In the genomic region with DNA sequence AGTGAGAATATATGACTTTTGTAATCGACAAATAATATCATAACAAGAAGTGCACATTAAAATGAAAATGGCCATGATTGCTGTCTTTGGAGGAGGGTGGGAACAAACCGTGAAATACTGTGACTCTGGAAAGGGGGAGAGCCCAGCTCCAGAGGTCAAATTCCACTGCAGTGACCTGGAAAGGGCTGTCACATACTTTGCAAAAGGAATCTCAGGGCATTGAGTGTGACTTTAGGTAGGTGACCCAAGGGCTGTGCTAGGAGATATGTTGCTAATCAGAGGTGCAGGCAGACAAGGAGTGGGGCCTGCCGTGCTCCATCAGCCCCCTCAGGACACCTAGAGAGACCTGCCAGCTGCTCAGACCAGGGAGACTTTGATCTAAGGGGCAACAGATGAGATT, we compare ENCODE assay signal across 2 cellular contexts.
TF ChIP-seq lines count a peak whose summit lies in the region.

No MANE protein-coding gene starts in this region.

TF ChIP-seq in GM23338, 12 proteins besides CTCF, POLR2A, EP300 and RAD21 (continues in another document):
- TF ChIP-seq, protein P1, sequence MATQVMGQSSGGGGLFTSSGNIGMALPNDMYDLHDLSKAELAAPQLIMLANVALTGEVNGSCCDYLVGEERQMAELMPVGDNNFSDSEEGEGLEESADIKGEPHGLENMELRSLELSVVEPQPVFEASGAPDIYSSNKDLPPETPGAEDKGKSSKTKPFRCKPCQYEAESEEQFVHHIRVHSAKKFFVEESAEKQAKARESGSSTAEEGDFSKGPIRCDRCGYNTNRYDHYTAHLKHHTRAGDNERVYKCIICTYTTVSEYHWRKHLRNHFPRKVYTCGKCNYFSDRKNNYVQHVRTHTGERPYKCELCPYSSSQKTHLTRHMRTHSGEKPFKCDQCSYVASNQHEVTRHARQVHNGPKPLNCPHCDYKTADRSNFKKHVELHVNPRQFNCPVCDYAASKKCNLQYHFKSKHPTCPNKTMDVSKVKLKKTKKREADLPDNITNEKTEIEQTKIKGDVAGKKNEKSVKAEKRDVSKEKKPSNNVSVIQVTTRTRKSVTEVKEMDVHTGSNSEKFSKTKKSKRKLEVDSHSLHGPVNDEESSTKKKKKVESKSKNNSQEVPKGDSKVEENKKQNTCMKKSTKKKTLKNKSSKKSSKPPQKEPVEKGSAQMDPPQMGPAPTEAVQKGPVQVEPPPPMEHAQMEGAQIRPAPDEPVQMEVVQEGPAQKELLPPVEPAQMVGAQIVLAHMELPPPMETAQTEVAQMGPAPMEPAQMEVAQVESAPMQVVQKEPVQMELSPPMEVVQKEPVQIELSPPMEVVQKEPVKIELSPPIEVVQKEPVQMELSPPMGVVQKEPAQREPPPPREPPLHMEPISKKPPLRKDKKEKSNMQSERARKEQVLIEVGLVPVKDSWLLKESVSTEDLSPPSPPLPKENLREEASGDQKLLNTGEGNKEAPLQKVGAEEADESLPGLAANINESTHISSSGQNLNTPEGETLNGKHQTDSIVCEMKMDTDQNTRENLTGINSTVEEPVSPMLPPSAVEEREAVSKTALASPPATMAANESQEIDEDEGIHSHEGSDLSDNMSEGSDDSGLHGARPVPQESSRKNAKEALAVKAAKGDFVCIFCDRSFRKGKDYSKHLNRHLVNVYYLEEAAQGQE (IDR thresholded peaks at IDR 0.05; ENCODE audit: unreplicated experiment), result no peak
- TF ChIP-seq POLR2AphosphoS5 (IDR thresholded peaks at IDR 0.05; ENCODE audit: low read depth), result no peak
- TF ChIP-seq, protein P2, sequence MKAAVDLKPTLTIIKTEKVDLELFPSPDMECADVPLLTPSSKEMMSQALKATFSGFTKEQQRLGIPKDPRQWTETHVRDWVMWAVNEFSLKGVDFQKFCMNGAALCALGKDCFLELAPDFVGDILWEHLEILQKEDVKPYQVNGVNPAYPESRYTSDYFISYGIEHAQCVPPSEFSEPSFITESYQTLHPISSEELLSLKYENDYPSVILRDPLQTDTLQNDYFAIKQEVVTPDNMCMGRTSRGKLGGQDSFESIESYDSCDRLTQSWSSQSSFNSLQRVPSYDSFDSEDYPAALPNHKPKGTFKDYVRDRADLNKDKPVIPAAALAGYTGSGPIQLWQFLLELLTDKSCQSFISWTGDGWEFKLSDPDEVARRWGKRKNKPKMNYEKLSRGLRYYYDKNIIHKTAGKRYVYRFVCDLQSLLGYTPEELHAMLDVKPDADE (IDR thresholded peaks at IDR 0.05), result no peak
- TF ChIP-seq, protein P3, sequence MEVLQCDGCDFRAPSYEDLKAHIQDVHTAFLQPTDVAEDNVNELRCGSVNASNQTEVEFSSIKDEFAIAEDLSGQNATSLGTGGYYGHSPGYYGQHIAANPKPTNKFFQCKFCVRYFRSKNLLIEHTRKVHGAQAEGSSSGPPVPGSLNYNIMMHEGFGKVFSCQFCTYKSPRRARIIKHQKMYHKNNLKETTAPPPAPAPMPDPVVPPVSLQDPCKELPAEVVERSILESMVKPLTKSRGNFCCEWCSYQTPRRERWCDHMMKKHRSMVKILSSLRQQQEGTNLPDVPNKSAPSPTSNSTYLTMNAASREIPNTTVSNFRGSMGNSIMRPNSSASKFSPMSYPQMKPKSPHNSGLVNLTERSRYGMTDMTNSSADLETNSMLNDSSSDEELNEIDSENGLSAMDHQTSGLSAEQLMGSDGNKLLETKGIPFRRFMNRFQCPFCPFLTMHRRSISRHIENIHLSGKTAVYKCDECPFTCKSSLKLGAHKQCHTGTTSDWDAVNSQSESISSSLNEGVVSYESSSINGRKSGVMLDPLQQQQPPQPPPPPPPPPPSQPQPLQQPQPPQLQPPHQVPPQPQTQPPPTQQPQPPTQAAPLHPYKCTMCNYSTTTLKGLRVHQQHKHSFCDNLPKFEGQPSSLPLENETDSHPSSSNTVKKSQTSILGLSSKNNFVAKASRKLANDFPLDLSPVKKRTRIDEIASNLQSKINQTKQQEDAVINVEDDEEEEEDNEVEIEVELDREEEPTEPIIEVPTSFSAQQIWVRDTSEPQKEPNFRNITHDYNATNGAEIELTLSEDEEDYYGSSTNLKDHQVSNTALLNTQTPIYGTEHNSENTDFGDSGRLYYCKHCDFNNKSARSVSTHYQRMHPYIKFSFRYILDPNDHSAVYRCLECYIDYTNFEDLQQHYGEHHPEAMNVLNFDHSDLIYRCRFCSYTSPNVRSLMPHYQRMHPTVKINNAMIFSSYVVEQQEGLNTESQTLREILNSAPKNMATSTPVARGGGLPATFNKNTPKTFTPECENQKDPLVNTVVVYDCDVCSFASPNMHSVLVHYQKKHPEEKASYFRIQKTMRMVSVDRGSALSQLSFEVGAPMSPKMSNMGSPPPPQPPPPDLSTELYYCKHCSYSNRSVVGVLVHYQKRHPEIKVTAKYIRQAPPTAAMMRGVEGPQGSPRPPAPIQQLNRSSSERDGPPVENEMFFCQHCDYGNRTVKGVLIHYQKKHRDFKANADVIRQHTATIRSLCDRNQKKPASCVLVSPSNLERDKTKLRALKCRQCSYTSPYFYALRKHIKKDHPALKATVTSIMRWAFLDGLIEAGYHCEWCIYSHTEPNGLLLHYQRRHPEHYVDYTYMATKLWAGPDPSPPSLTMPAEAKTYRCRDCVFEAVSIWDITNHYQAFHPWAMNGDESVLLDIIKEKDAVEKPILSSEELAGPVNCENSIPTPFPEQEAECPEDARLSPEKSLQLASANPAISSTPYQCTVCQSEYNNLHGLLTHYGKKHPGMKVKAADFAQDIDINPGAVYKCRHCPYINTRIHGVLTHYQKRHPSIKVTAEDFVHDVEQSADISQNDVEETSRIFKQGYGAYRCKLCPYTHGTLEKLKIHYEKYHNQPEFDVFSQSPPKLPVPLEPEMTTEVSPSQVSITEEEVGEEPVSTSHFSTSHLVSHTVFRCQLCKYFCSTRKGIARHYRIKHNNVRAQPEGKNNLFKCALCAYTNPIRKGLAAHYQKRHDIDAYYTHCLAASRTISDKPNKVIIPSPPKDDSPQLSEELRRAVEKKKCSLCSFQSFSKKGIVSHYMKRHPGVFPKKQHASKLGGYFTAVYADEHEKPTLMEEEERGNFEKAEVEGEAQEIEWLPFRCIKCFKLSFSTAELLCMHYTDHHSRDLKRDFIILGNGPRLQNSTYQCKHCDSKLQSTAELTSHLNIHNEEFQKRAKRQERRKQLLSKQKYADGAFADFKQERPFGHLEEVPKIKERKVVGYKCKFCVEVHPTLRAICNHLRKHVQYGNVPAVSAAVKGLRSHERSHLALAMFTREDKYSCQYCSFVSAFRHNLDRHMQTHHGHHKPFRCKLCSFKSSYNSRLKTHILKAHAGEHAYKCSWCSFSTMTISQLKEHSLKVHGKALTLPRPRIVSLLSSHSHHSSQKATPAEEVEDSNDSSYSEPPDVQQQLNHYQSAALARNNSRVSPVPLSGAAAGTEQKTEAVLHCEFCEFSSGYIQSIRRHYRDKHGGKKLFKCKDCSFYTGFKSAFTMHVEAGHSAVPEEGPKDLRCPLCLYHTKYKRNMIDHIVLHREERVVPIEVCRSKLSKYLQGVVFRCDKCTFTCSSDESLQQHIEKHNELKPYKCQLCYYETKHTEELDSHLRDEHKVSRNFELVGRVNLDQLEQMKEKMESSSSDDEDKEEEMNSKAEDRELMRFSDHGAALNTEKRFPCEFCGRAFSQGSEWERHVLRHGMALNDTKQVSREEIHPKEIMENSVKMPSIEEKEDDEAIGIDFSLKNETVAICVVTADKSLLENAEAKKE (CRISPR knock-in tag; IDR thresholded peaks at IDR 0.05), result no peak
- TF ChIP-seq STAT1 (IDR thresholded peaks at IDR 0.05; ENCODE audit: unreplicated experiment), result no peak
- TF ChIP-seq EZH2 (IDR thresholded peaks at IDR 0.05; ENCODE audit: low read depth, unreplicated experiment), result no peak
- TF ChIP-seq JUNB (IDR thresholded peaks at IDR 0.05; ENCODE audit: unreplicated experiment), result no peak
- no peak for TF ChIP-seq ZNF331 (CRISPR knock-in tag; IDR thresholded peaks at IDR 0.05; ENCODE audit: low read depth)
- no peak for TF ChIP-seq ZNF114 (CRISPR knock-in tag; IDR thresholded peaks at IDR 0.05)
- TF ChIP-seq NANOG (IDR thresholded peaks at IDR 0.05; ENCODE audit: borderline replicate concordance), result no peak

TF ChIP-seq in WTC11, 78 proteins besides CTCF, POLR2A, EP300 and RAD21:
- TF ChIP-seq, protein P4, sequence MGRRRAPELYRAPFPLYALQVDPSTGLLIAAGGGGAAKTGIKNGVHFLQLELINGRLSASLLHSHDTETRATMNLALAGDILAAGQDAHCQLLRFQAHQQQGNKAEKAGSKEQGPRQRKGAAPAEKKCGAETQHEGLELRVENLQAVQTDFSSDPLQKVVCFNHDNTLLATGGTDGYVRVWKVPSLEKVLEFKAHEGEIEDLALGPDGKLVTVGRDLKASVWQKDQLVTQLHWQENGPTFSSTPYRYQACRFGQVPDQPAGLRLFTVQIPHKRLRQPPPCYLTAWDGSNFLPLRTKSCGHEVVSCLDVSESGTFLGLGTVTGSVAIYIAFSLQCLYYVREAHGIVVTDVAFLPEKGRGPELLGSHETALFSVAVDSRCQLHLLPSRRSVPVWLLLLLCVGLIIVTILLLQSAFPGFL (CRISPR knock-in tag; IDR thresholded peaks at IDR 0.05; ENCODE audit: borderline replicate concordance), result no peak
- TF ChIP-seq ESRRA (CRISPR knock-in tag; IDR thresholded peaks at IDR 0.05; ENCODE audit: borderline replicate concordance) (no peak), GTF2I (CRISPR knock-in tag; conservative IDR thresholded peaks at IDR 0.05) (no peak), NR1H2 (CRISPR knock-in tag; IDR thresholded peaks at IDR 0.05) (no peak), FOXK1 (CRISPR knock-in tag; IDR thresholded peaks at IDR 0.05) (no peak), HMGA2 (CRISPR knock-in tag; IDR thresholded peaks at IDR 0.05) (no peak), SOX15 (CRISPR knock-in tag; IDR thresholded peaks at IDR 0.05) (no peak), ZNF138 (CRISPR knock-in tag; conservative IDR thresholded peaks at IDR 0.05) (no peak), OVOL2 (CRISPR knock-in tag; IDR thresholded peaks at IDR 0.05; ENCODE audit: borderline replicate concordance) (no peak), NR2C2 (CRISPR knock-in tag; IDR thresholded peaks at IDR 0.05) (no peak), TP53 (CRISPR knock-in tag; IDR thresholded peaks at IDR 0.05) (no peak)
- TF ChIP-seq, protein P5, sequence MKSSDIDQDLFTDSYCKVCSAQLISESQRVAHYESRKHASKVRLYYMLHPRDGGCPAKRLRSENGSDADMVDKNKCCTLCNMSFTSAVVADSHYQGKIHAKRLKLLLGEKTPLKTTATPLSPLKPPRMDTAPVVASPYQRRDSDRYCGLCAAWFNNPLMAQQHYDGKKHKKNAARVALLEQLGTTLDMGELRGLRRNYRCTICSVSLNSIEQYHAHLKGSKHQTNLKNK (CRISPR knock-in tag; IDR thresholded peaks at IDR 0.05), result no peak
- TF ChIP-seq, protein P6, sequence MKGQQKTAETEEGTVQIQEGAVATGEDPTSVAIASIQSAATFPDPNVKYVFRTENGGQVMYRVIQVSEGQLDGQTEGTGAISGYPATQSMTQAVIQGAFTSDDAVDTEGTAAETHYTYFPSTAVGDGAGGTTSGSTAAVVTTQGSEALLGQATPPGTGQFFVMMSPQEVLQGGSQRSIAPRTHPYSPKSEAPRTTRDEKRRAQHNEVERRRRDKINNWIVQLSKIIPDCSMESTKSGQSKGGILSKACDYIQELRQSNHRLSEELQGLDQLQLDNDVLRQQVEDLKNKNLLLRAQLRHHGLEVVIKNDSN (CRISPR knock-in tag; IDR thresholded peaks at IDR 0.05), result no peak
- TF ChIP-seq, protein P7, sequence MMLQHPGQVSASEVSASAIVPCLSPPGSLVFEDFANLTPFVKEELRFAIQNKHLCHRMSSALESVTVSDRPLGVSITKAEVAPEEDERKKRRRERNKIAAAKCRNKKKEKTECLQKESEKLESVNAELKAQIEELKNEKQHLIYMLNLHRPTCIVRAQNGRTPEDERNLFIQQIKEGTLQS (CRISPR knock-in tag; conservative IDR thresholded peaks at IDR 0.05), result no peak
- TF ChIP-seq, protein P8, sequence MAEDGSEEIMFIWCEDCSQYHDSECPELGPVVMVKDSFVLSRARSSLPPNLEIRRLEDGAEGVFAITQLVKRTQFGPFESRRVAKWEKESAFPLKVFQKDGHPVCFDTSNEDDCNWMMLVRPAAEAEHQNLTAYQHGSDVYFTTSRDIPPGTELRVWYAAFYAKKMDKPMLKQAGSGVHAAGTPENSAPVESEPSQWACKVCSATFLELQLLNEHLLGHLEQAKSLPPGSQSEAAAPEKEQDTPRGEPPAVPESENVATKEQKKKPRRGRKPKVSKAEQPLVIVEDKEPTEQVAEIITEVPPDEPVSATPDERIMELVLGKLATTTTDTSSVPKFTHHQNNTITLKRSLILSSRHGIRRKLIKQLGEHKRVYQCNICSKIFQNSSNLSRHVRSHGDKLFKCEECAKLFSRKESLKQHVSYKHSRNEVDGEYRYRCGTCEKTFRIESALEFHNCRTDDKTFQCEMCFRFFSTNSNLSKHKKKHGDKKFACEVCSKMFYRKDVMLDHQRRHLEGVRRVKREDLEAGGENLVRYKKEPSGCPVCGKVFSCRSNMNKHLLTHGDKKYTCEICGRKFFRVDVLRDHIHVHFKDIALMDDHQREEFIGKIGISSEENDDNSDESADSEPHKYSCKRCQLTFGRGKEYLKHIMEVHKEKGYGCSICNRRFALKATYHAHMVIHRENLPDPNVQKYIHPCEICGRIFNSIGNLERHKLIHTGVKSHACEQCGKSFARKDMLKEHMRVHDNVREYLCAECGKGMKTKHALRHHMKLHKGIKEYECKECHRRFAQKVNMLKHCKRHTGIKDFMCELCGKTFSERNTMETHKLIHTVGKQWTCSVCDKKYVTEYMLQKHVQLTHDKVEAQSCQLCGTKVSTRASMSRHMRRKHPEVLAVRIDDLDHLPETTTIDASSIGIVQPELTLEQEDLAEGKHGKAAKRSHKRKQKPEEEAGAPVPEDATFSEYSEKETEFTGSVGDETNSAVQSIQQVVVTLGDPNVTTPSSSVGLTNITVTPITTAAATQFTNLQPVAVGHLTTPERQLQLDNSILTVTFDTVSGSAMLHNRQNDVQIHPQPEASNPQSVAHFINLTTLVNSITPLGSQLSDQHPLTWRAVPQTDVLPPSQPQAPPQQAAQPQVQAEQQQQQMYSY (CRISPR knock-in tag; IDR thresholded peaks at IDR 0.05), result no peak
- TF ChIP-seq, protein P9, sequence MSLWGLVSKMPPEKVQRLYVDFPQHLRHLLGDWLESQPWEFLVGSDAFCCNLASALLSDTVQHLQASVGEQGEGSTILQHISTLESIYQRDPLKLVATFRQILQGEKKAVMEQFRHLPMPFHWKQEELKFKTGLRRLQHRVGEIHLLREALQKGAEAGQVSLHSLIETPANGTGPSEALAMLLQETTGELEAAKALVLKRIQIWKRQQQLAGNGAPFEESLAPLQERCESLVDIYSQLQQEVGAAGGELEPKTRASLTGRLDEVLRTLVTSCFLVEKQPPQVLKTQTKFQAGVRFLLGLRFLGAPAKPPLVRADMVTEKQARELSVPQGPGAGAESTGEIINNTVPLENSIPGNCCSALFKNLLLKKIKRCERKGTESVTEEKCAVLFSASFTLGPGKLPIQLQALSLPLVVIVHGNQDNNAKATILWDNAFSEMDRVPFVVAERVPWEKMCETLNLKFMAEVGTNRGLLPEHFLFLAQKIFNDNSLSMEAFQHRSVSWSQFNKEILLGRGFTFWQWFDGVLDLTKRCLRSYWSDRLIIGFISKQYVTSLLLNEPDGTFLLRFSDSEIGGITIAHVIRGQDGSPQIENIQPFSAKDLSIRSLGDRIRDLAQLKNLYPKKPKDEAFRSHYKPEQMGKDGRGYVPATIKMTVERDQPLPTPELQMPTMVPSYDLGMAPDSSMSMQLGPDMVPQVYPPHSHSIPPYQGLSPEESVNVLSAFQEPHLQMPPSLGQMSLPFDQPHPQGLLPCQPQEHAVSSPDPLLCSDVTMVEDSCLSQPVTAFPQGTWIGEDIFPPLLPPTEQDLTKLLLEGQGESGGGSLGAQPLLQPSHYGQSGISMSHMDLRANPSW (CRISPR knock-in tag; conservative IDR thresholded peaks at IDR 0.05; ENCODE audit: low read depth), result no peak
